In the genomic region with DNA sequence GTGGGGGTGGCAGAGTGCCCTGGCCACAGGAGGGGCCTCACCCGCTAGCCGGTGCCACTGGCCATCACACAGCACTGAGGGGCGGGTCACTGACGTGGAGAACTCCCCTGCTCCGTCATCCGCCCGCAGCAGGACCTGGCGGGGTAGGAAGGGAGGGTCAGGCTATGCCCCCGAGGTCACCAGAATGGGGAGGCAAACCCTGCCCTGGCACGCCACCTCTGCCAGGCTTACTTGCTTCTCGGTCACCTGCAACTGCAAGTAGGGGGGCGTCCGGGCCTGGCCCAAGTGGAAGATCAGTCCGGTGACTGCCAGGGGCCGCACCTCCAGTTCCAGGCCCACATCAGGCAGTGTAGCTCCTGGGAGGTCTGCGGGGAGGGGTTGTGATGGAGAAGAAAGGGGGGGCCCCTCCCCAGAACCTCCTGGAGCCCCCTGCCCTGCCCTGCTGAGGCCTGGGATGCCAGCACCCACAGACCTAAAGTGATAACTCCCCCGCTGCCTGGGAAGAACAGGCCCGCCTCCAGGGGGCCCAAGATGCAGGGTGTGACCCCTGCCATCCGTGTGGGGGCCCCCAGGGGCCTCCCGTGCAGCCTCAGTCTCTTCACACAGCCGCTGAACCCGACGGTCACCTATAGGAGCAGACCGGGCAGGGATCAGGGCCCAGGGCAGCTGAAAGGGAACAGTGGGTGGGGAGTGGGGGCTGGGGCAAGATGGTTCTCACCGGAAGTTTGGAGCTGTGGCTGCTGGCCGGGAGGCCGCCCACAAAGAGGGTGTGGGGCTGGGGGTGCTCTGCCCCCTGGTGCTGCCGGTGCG, we compare ENCODE assay signal across 1 cellular context.
A peak's percentile ranks its signal among the peaks of the same experiment; 100 is the strongest.
TF ChIP-seq lines count a peak whose summit lies in the region.

No MANE protein-coding gene starts in this region.

TF ChIP-seq in HepG2, 621 proteins besides CTCF, POLR2A, EP300 and RAD21 (continues in another document):
- TF ChIP-seq, protein P1, sequence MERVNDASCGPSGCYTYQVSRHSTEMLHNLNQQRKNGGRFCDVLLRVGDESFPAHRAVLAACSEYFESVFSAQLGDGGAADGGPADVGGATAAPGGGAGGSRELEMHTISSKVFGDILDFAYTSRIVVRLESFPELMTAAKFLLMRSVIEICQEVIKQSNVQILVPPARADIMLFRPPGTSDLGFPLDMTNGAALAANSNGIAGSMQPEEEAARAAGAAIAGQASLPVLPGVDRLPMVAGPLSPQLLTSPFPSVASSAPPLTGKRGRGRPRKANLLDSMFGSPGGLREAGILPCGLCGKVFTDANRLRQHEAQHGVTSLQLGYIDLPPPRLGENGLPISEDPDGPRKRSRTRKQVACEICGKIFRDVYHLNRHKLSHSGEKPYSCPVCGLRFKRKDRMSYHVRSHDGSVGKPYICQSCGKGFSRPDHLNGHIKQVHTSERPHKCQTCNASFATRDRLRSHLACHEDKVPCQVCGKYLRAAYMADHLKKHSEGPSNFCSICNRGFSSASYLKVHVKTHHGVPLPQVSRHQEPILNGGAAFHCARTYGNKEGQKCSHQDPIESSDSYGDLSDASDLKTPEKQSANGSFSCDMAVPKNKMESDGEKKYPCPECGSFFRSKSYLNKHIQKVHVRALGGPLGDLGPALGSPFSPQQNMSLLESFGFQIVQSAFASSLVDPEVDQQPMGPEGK (CRISPR knock-in tag; IDR thresholded peaks at IDR 0.05): peak; percentile 40; the same call in 1 of the 2 replicates
- no peak for TF ChIP-seq TBX3 (IDR thresholded peaks at IDR 0.05; ENCODE audit: borderline replicate concordance)
- TF ChIP-seq RORA (CRISPR knock-in tag; IDR thresholded peaks at IDR 0.05): no peak
- no peak for TF ChIP-seq ZNF224 (CRISPR knock-in tag; IDR thresholded peaks at IDR 0.05)
- TF ChIP-seq IKZF1 (IDR thresholded peaks at IDR 0.05): no peak
- TF ChIP-seq KLF12 (CRISPR knock-in tag; IDR thresholded peaks at IDR 0.05; ENCODE audit: borderline replicate concordance): no peak
- no peak for TF ChIP-seq SAFB2 (CRISPR knock-in tag; IDR thresholded peaks at IDR 0.05; ENCODE audit: borderline replicate concordance, low read depth)
- TF ChIP-seq, protein P2, sequence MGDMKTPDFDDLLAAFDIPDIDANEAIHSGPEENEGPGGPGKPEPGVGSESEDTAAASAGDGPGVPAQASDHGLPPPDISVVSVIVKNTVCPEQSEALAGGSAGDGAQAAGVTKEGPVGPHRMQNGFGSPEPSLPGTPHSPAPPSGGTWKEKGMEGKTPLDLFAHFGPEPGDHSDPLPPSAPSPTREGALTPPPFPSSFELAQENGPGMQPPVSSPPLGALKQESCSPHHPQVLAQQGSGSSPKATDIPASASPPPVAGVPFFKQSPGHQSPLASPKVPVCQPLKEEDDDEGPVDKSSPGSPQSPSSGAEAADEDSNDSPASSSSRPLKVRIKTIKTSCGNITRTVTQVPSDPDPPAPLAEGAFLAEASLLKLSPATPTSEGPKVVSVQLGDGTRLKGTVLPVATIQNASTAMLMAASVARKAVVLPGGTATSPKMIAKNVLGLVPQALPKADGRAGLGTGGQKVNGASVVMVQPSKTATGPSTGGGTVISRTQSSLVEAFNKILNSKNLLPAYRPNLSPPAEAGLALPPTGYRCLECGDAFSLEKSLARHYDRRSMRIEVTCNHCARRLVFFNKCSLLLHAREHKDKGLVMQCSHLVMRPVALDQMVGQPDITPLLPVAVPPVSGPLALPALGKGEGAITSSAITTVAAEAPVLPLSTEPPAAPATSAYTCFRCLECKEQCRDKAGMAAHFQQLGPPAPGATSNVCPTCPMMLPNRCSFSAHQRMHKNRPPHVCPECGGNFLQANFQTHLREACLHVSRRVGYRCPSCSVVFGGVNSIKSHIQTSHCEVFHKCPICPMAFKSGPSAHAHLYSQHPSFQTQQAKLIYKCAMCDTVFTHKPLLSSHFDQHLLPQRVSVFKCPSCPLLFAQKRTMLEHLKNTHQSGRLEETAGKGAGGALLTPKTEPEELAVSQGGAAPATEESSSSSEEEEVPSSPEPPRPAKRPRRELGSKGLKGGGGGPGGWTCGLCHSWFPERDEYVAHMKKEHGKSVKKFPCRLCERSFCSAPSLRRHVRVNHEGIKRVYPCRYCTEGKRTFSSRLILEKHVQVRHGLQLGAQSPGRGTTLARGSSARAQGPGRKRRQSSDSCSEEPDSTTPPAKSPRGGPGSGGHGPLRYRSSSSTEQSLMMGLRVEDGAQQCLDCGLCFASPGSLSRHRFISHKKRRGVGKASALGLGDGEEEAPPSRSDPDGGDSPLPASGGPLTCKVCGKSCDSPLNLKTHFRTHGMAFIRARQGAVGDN (CRISPR knock-in tag; IDR thresholded peaks at IDR 0.05): peak; percentile 26; the same call in 1 of the 2 replicates
- TF ChIP-seq, protein P3, sequence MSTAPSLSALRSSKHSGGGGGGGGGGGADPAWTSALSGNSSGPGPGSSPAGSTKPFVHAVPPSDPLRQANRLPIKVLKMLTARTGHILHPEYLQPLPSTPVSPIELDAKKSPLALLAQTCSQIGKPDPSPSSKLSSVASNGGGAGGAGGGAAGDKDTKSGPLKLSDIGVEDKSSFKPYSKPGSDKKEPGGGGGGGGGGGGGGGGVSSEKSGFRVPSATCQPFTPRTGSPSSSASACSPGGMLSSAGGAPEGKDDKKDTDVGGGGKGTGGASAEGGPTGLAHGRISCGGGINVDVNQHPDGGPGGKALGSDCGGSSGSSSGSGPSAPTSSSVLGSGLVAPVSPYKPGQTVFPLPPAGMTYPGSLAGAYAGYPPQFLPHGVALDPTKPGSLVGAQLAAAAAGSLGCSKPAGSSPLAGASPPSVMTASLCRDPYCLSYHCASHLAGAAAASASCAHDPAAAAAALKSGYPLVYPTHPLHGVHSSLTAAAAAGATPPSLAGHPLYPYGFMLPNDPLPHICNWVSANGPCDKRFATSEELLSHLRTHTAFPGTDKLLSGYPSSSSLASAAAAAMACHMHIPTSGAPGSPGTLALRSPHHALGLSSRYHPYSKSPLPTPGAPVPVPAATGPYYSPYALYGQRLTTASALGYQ (CRISPR knock-in tag; IDR thresholded peaks at IDR 0.05): no peak
- TF ChIP-seq, protein P4, sequence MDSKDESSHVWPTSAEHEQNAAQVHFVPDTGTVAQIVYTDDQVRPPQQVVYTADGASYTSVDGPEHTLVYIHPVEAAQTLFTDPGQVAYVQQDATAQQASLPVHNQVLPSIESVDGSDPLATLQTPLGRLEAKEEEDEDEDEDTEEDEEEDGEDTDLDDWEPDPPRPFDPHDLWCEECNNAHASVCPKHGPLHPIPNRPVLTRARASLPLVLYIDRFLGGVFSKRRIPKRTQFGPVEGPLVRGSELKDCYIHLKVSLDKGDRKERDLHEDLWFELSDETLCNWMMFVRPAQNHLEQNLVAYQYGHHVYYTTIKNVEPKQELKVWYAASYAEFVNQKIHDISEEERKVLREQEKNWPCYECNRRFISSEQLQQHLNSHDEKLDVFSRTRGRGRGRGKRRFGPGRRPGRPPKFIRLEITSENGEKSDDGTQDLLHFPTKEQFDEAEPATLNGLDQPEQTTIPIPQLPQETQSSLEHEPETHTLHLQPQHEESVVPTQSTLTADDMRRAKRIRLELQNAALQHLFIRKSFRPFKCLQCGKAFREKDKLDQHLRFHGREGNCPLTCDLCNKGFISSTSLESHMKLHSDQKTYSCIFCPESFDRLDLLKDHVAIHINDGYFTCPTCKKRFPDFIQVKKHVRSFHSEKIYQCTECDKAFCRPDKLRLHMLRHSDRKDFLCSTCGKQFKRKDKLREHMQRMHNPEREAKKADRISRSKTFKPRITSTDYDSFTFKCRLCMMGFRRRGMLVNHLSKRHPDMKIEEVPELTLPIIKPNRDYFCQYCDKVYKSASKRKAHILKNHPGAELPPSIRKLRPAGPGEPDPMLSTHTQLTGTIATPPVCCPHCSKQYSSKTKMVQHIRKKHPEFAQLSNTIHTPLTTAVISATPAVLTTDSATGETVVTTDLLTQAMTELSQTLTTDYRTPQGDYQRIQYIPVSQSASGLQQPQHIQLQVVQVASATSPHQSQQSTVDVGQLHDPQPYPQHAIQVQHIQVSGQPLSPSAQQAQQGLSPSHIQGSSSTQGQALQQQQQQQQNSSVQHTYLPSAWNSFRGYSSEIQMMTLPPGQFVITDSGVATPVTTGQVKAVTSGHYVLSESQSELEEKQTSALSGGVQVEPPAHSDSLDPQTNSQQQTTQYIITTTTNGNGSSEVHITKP (CRISPR knock-in tag; IDR thresholded peaks at IDR 0.05; ENCODE audit: low read depth): no peak
- TF ChIP-seq ZNF234 (CRISPR knock-in tag; conservative IDR thresholded peaks at IDR 0.05): no peak
- TF ChIP-seq IKZF4 (CRISPR knock-in tag; IDR thresholded peaks at IDR 0.05; ENCODE audit: borderline replicate concordance, low read depth, not compliant biosample characterization): no peak
- TF ChIP-seq ZNF446 (CRISPR knock-in tag; IDR thresholded peaks at IDR 0.05): 0 out of 2 replicates have a peak, but pooled peaks have one; percentile 40
- TF ChIP-seq, protein P5, sequence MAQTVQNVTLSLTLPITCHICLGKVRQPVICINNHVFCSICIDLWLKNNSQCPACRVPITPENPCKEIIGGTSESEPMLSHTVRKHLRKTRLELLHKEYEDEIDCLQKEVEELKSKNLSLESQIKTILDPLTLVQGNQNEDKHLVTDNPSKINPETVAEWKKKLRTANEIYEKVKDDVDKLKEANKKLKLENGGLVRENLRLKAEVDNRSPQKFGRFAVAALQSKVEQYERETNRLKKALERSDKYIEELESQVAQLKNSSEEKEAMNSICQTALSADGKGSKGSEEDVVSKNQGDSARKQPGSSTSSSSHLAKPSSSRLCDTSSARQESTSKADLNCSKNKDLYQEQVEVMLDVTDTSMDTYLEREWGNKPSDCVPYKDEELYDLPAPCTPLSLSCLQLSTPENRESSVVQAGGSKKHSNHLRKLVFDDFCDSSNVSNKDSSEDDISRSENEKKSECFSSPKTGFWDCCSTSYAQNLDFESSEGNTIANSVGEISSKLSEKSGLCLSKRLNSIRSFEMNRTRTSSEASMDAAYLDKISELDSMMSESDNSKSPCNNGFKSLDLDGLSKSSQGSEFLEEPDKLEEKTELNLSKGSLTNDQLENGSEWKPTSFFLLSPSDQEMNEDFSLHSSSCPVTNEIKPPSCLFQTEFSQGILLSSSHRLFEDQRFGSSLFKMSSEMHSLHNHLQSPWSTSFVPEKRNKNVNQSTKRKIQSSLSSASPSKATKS (CRISPR knock-in tag; IDR thresholded peaks at IDR 0.05): no peak
- peak; percentile 20; the same call in 1 of the 2 replicates for TF ChIP-seq RBFOX2 (IDR thresholded peaks at IDR 0.05; ENCODE audit: low read depth, low read length)
- TF ChIP-seq WIZ (CRISPR knock-in tag; IDR thresholded peaks at IDR 0.05): no peak
- TF ChIP-seq HNRNPK (IDR thresholded peaks at IDR 0.05; ENCODE audit: low read depth, low read length, poor library complexity, severe bottlenecking): peak; percentile 33
- 0 out of 2 replicates have a peak, but pooled peaks have one; percentile 55 for TF ChIP-seq HES4 (CRISPR knock-in tag; IDR thresholded peaks at IDR 0.05; ENCODE audit: borderline replicate concordance)
- TF ChIP-seq, protein P6, sequence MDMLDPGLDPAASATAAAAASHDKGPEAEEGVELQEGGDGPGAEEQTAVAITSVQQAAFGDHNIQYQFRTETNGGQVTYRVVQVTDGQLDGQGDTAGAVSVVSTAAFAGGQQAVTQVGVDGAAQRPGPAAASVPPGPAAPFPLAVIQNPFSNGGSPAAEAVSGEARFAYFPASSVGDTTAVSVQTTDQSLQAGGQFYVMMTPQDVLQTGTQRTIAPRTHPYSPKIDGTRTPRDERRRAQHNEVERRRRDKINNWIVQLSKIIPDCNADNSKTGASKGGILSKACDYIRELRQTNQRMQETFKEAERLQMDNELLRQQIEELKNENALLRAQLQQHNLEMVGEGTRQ (IDR thresholded peaks at IDR 0.05; ENCODE audit: low read depth, low read length): no peak
- TF ChIP-seq, protein P6 (CRISPR knock-in tag; IDR thresholded peaks at IDR 0.05; ENCODE audit: borderline replicate concordance): no peak
- TF ChIP-seq, protein P7, sequence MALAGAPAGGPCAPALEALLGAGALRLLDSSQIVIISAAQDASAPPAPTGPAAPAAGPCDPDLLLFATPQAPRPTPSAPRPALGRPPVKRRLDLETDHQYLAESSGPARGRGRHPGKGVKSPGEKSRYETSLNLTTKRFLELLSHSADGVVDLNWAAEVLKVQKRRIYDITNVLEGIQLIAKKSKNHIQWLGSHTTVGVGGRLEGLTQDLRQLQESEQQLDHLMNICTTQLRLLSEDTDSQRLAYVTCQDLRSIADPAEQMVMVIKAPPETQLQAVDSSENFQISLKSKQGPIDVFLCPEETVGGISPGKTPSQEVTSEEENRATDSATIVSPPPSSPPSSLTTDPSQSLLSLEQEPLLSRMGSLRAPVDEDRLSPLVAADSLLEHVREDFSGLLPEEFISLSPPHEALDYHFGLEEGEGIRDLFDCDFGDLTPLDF (CRISPR knock-in tag; IDR thresholded peaks at IDR 0.05): no peak
- no peak for TF ChIP-seq ZC3H4 (CRISPR knock-in tag; IDR thresholded peaks at IDR 0.05; ENCODE audit: borderline replicate concordance)
- no peak for TF ChIP-seq ATF7-NPFF (CRISPR knock-in tag; IDR thresholded peaks at IDR 0.05; ENCODE audit: low read depth)
- no peak for TF ChIP-seq HOXA9 (CRISPR knock-in tag; IDR thresholded peaks at IDR 0.05; ENCODE audit: borderline replicate concordance)
- no peak for TF ChIP-seq KLF11 (CRISPR knock-in tag; IDR thresholded peaks at IDR 0.05)
- TF ChIP-seq, protein P8, sequence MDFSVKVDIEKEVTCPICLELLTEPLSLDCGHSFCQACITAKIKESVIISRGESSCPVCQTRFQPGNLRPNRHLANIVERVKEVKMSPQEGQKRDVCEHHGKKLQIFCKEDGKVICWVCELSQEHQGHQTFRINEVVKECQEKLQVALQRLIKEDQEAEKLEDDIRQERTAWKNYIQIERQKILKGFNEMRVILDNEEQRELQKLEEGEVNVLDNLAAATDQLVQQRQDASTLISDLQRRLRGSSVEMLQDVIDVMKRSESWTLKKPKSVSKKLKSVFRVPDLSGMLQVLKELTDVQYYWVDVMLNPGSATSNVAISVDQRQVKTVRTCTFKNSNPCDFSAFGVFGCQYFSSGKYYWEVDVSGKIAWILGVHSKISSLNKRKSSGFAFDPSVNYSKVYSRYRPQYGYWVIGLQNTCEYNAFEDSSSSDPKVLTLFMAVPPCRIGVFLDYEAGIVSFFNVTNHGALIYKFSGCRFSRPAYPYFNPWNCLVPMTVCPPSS (IDR thresholded peaks at IDR 0.05): no peak
- TF ChIP-seq ZNF577 (CRISPR knock-in tag; IDR thresholded peaks at IDR 0.05; ENCODE audit: borderline replicate concordance, low read depth): no peak
- TF ChIP-seq, protein P9, sequence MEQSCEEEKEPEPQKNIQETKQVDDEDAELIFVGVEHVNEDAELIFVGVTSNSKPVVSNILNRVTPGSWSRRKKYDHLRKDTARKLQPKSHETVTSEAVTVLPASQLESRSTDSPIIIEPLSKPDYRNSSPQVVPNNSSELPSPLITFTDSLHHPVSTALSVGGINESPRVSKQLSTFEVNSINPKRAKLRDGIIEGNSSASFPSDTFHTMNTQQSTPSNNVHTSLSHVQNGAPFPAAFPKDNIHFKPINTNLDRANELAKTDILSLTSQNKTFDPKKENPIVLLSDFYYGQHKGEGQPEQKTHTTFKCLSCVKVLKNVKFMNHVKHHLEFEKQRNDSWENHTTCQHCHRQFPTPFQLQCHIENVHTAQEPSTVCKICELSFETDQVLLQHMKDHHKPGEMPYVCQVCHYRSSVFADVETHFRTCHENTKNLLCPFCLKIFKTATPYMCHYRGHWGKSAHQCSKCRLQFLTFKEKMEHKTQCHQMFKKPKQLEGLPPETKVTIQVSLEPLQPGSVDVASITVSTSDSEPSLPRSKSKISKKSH (CRISPR knock-in tag; IDR thresholded peaks at IDR 0.05; ENCODE audit: borderline replicate concordance): no peak
- no peak for TF ChIP-seq MAFG (CRISPR knock-in tag; IDR thresholded peaks at IDR 0.05)
